In genomic region chr17:2712300-2713043, GRCh38 we compare ENCODE assay signal across 9 cellular contexts. TPM values are rescaled to one million over a fixed set of nuclear protein-coding genes. Genes with fewer than 3 reads are reported as not detected.
DNase-seq lines count a peak whose midpoint lies in the region; ATAC-seq lines count a peak whose summit lies in the region.
"Had no signal": no experiment of that assay in that cellular context is flagged by ENCODE, and none has a peak within 500 bp of the region (broad histone marks: within the 10 kb centered on the region; RNA-seq: fewer than 3 reads in every experiment).

No MANE protein-coding gene starts in this region.

- intact Hi-C loops in activated T-helper 1 cell treated with anti-CD3 and anti-CD28 coated beads, Interleukin-12 subunit alpha, Interleukin-12 subunit beta, Interleukin-2, Interleukin-4 antibody, amounts not matched to agents 30 ng/mL and 10 ng/mL and 1 ng/mL, durations not matched to agents 14 hours and 24 hours and 36 hours (cut with micrococcal nuclease): no loop called here

- H3K27me3 Mint-ChIP-seq in activated T-helper 1 cell treated with anti-CD3 and anti-CD28 coated beads, Interleukin-12 subunit alpha, Interleukin-12 subunit beta, Interleukin-2, Interleukin-4 antibody, amounts not matched to agents 30 ng/mL and 10 ng/mL and 1 ng/mL, durations not matched to agents 14 hours and 24 hours and 36 hours (ENCODE audit: insufficient read depth): no peaks in the 10 kb centered on the region
- H3K27me3 Mint-ChIP-seq in stimulated activated naive B cell treated with anti-CD40 and anti-IgM and Interleukin-4, amounts not matched to agents 10 μg/mL and 1 μg/mL and 100 μg/mL, for 72 hours: no peaks in the 10 kb centered on the region

- H3K9me3 Mint-ChIP-seq in activated T-helper 1 cell treated with anti-CD3 and anti-CD28 coated beads, Interleukin-12 subunit alpha, Interleukin-12 subunit beta, Interleukin-2, Interleukin-4 antibody, amounts not matched to agents 30 ng/mL and 10 ng/mL and 1 ng/mL, durations not matched to agents 14 hours and 24 hours and 36 hours: no peaks in the 10 kb centered on the region
- no peaks in the 10 kb centered on the region for H3K9me3 Mint-ChIP-seq in stimulated activated naive B cell treated with anti-CD40 and anti-IgM and Interleukin-4, amounts not matched to agents 10 μg/mL and 1 μg/mL and 100 μg/mL, for 72 hours

- no peak for ATAC-seq in stimulated activated naive B cell treated with anti-CD40 and anti-IgM and Interleukin-4, amounts not matched to agents 10 μg/mL and 1 μg/mL and 100 μg/mL, for 72 hours (replicated peaks)

- peak overlapping the region; percentile 85 for H3K27ac Mint-ChIP-seq in activated T-helper 1 cell treated with anti-CD3 and anti-CD28 coated beads, Interleukin-12 subunit alpha, Interleukin-12 subunit beta, Interleukin-2, Interleukin-4 antibody, amounts not matched to agents 30 ng/mL and 10 ng/mL and 1 ng/mL, durations not matched to agents 14 hours and 24 hours and 36 hours
- peak overlapping the region; percentile 96 for H3K27ac Mint-ChIP-seq in stimulated activated naive B cell treated with anti-CD40 and anti-IgM and Interleukin-4, amounts not matched to agents 10 μg/mL and 1 μg/mL and 100 μg/mL, for 72 hours

- H3K4me3 Mint-ChIP-seq in activated T-helper 1 cell treated with anti-CD3 and anti-CD28 coated beads, Interleukin-12 subunit alpha, Interleukin-12 subunit beta, Interleukin-2, Interleukin-4 antibody, amounts not matched to agents 30 ng/mL and 10 ng/mL and 1 ng/mL, durations not matched to agents 14 hours and 24 hours and 36 hours: peak overlapping the region; percentile 88
- peak overlapping the region; percentile 93 to 94 for H3K4me3 Mint-ChIP-seq in stimulated activated naive B cell treated with anti-CD40 and anti-IgM and Interleukin-4, amounts not matched to agents 10 μg/mL and 1 μg/mL and 100 μg/mL, for 72 hours

- H3K36me3 Mint-ChIP-seq in activated T-helper 1 cell treated with anti-CD3 and anti-CD28 coated beads, Interleukin-12 subunit alpha, Interleukin-12 subunit beta, Interleukin-2, Interleukin-4 antibody, amounts not matched to agents 30 ng/mL and 10 ng/mL and 1 ng/mL, durations not matched to agents 14 hours and 24 hours and 36 hours (ENCODE audit: low read depth): peaks cover 2% of the 10 kb centered on the region
- H3K36me3 Mint-ChIP-seq in stimulated activated naive B cell treated with anti-CD40 and anti-IgM and Interleukin-4, amounts not matched to agents 10 μg/mL and 1 μg/mL and 100 μg/mL, for 72 hours: peaks cover 7 to 8% of the 10 kb centered on the region in 2 donors

- peak overlapping the region; percentile 72 for H3K4me3 ChIP-seq in iPS-11a (ENCODE audit: low read depth, low read length)

- DNase-seq in NOMO-1 treated with DMSO at 0.1 percent for 48 hours (lab: John Stamatoyannopoulos, UW; ENCODE audit: unreplicated experiment): peak; percentile 46
- DNase-seq in NOMO-1 treated with dmso at 0.1 percent for 144 hours (lab: John Stamatoyannopoulos, UW; ENCODE audit: unreplicated experiment): no peak
- DNase-seq in activated T-helper 1 cell treated with anti-CD3 and anti-CD28 coated beads, Interleukin-12 subunit alpha, Interleukin-12 subunit beta, Interleukin-2, Interleukin-4 antibody, amounts not matched to agents 30 ng/mL and 10 ng/mL and 1 ng/mL, durations not matched to agents 14 hours and 24 hours and 36 hours (ENCODE audit: low spot score): no peak
- DNase-seq in stimulated activated naive B cell treated with anti-CD40 and anti-IgM and Interleukin-4, amounts not matched to agents 10 μg/mL and 1 μg/mL and 100 μg/mL, for 72 hours: no peak
- DNase-seq in NCI-H2081 treated with DMSO at 0.1 percent for 48 hours (lab: John Stamatoyannopoulos, UW): no peak
- DNase-seq in NCI-H1436 (lab: John Stamatoyannopoulos, UW): no peak
- DNase-seq in AG20443 (ENCODE audit: low spot score): no peak

- peaks cover 32% of the 10 kb centered on the region for H3K4me1 Mint-ChIP-seq in activated T-helper 1 cell treated with anti-CD3 and anti-CD28 coated beads, Interleukin-12 subunit alpha, Interleukin-12 subunit beta, Interleukin-2, Interleukin-4 antibody, amounts not matched to agents 30 ng/mL and 10 ng/mL and 1 ng/mL, durations not matched to agents 14 hours and 24 hours and 36 hours (ENCODE audit: low read depth)
- peaks cover 31 to 42% of the 10 kb centered on the region in 2 donors for H3K4me1 Mint-ChIP-seq in stimulated activated naive B cell treated with anti-CD40 and anti-IgM and Interleukin-4, amounts not matched to agents 10 μg/mL and 1 μg/mL and 100 μg/mL, for 72 hours

RNA-seq across cellular contexts. Expression of gene CLUH, which starts 0.9 kb away (rescaled TPM):
- 173 and 179 TPM in 2 replicates for total RNA-seq in activated T-helper 1 cell treated with anti-CD3 and anti-CD28 coated beads, Interleukin-12 subunit alpha, Interleukin-12 subunit beta, Interleukin-2, Interleukin-4 antibody, amounts not matched to agents 30 ng/mL and 10 ng/mL and 1 ng/mL, durations not matched to agents 14 hours and 24 hours and 36 hours

RNA-seq across cellular contexts. Expression of gene CCDC92B, which starts 37.0 kb away (rescaled TPM):
- 0.23 TPM in 1 of 2 replicates, not detected in the other for total RNA-seq in activated T-helper 1 cell treated with anti-CD3 and anti-CD28 coated beads, Interleukin-12 subunit alpha, Interleukin-12 subunit beta, Interleukin-2, Interleukin-4 antibody, amounts not matched to agents 30 ng/mL and 10 ng/mL and 1 ng/mL, durations not matched to agents 14 hours and 24 hours and 36 hours
- total RNA-seq: Daoy had no signal
